ENCODE assay signal across 27 cellular contexts in the genomic region with DNA sequence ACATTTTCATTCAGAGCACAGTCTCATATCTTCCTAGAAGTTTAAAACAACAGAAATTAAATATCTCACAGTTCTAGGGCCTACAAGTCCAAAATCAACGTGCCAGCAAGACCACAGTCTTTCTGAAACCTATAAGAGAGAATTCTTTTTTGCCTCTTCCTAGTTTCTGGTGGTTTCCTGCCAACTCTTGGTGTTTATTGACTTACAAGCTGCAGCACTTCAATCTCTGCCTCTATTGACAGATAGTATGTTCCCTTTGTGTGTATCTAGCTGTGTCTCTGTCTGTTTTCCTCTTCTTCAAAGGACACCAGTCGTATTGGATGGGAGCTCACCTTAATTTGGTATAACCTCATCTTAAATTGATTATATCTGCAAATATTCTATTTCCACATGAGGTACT.
"Had no signal": no experiment of that assay in that cellular context is flagged by ENCODE, and none has a peak within 500 bp of the region (broad histone marks: within the 10 kb centered on the region; RNA-seq: fewer than 3 reads in every experiment).

No MANE protein-coding gene starts in this region.

- H3K9me3 ChIP-seq: adrenal gland, breast epithelium, colonic mucosa, Peyer's patch, SJSA1 had no signal

- H3K27me3 Mint-ChIP-seq: activated CD8-positive, alpha-beta T cell treated with anti-CD3 and anti-CD28 coated beads for 36 hours; activated naive CD8-positive, alpha-beta T cell treated with anti-CD3 and anti-CD28 coated beads, Interleukin-2, amount 10 ng/mL, durations not matched to agents 7 days and 5 days had no signal

- H3K27me3 ChIP-seq: adrenal gland, breast epithelium, colonic mucosa, Peyer's patch, SJSA1 had no signal

- H3K4me3 Mint-ChIP-seq: activated CD8-positive, alpha-beta T cell treated with anti-CD3 and anti-CD28 coated beads for 36 hours; activated naive CD8-positive, alpha-beta T cell treated with anti-CD3 and anti-CD28 coated beads, Interleukin-2, amount 10 ng/mL, durations not matched to agents 7 days and 5 days; T-helper 1 cell treated with Interleukin-12 subunit alpha and Interleukin-12 subunit beta and Interleukin-4 antibody, amounts not matched to agents 30 μg/mL and 1 μg/mL, for 36 hours had no signal

- H3K9me3 Mint-ChIP-seq: activated CD8-positive, alpha-beta T cell treated with anti-CD3 and anti-CD28 coated beads for 36 hours; activated naive CD8-positive, alpha-beta T cell treated with anti-CD3 and anti-CD28 coated beads, Interleukin-2, amount 10 ng/mL, durations not matched to agents 7 days and 5 days; T-helper 1 cell treated with Interleukin-12 subunit alpha and Interleukin-12 subunit beta and Interleukin-4 antibody, amounts not matched to agents 30 μg/mL and 1 μg/mL, for 36 hours had no signal

- DNase-seq: activated CD4-positive, alpha-beta T cell treated with anti-CD3 and anti-CD28 coated beads for 4 hours; activated CD8-positive, alpha-beta memory T cell treated with anti-CD3 and anti-CD28 coated beads, Interleukin-2, amount 50 U/mL, for 48 hours; activated CD8-positive, alpha-beta T cell treated with anti-CD3 and anti-CD28 coated beads for 36 hours; activated naive CD4-positive, alpha-beta T cell treated with anti-CD3 and anti-CD28 coated beads, Interleukin-2, amount 50 U/mL, for 16 hours; activated naive CD8-positive, alpha-beta T cell treated with anti-CD3 and anti-CD28 coated beads, Interleukin-2, amount 10 ng/mL, durations not matched to agents 7 days and 5 days; activated T-cell treated with anti-CD3 and anti-CD28 coated beads, Interleukin-2, amount 50 U/mL, for 1 hour; adrenal gland; anterior cingulate cortex; caudate nucleus; colonic mucosa; Karpas-422; NCI-H1048; NCI-H1417 treated with DMSO at 0.1 percent for 48 hours; NCI-H187; NCI-H2227 treated with DMSO at 0.1 percent for 48 hours; NCI-H510A treated with DMSO at 0.1 percent for 48 hours; NCI-H774; Peyer's patch; SHP77; SW 1271 had no signal

- H3K4me3 ChIP-seq: adrenal gland, breast epithelium, colonic mucosa, K562, Peyer's patch, SJSA1 had no signal

- H3K27ac ChIP-seq: adrenal gland, breast epithelium, colonic mucosa, Peyer's patch, RWPE1, SJSA1 had no signal

- H3K27ac Mint-ChIP-seq: activated CD8-positive, alpha-beta T cell treated with anti-CD3 and anti-CD28 coated beads for 36 hours; activated naive CD8-positive, alpha-beta T cell treated with anti-CD3 and anti-CD28 coated beads, Interleukin-2, amount 10 ng/mL, durations not matched to agents 7 days and 5 days; T-helper 1 cell treated with Interleukin-12 subunit alpha and Interleukin-12 subunit beta and Interleukin-4 antibody, amounts not matched to agents 30 μg/mL and 1 μg/mL, for 36 hours had no signal

- H3K4me1 ChIP-seq: adrenal gland, breast epithelium, colonic mucosa, Peyer's patch, SJSA1 had no signal

- H3K36me3 Mint-ChIP-seq: activated naive CD8-positive, alpha-beta T cell treated with anti-CD3 and anti-CD28 coated beads, Interleukin-2, amount 10 ng/mL, durations not matched to agents 7 days and 5 days had no signal

- H3K4me1 Mint-ChIP-seq: activated naive CD8-positive, alpha-beta T cell treated with anti-CD3 and anti-CD28 coated beads, Interleukin-2, amount 10 ng/mL, durations not matched to agents 7 days and 5 days had no signal

- H3K36me3 ChIP-seq: adrenal gland, breast epithelium, colonic mucosa, Peyer's patch, SJSA1 had no signal

- ATAC-seq: activated CD4-positive, CD25-positive, alpha-beta regulatory T cell treated with anti-CD3 and anti-CD28 coated beads, Interleukin-2, amount 50 U/mL, for 24 hours; activated CD8-positive, alpha-beta T cell treated with anti-CD3 and anti-CD28 coated beads for 36 hours; K562; SK-N-SH treated with all-trans-retinoic acid at 6 μM for 48 hours had no signal
